Comparison of ENCODE assay signal across 1 cellular context in genomic region chr22:41560095-41560487, GRCh38.
TF ChIP-seq lines count a peak whose summit lies in the region.

No MANE protein-coding gene starts in this region.

TF ChIP-seq in H1, 55 proteins besides CTCF, POLR2A, EP300 and RAD21:
- no peak for TF ChIP-seq JUND (IDR thresholded peaks at IDR 0.05; ENCODE audit: low read length)
- TF ChIP-seq CHD7 (IDR thresholded peaks at IDR 0.05; ENCODE audit: insufficient replicate concordance, low read length) = no peak
- no peak for TF ChIP-seq YY1 (IDR thresholded peaks at IDR 0.05; ENCODE audit: low read depth, low read length)
- no peak for TF ChIP-seq RNF2 (IDR thresholded peaks at IDR 0.05; ENCODE audit: borderline replicate concordance, low read depth, low read length, missing control alignments, poor library complexity, severe bottlenecking)
